14 cellular contexts compared by ENCODE assay signal in the genomic region with DNA sequence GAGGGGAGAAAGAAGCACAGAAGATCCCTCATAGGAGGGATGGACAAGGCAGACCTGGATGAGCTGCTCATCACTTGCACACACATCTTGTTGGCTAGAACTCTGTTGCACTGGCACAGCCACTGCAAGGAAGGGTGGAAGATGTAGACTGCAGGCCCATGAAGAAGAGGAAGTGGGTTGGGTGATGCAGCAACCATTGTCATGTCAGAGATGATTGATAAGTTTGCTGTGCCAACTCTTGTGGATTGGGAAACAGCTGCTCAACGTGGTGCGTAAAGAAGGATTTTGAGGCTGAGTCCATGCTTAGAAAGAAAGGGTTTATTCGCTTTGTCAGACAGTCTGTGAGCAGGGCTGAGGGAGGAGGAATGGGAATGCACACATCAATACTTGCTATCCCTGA.
DNase-seq lines count a peak whose midpoint lies in the region; TF ChIP-seq lines count a peak whose summit lies in the region.
"Had no signal": no experiment of that assay in that cellular context is flagged by ENCODE, and none has a peak within 500 bp of the region (broad histone marks: within the 10 kb centered on the region; RNA-seq: fewer than 3 reads in every experiment).

No MANE protein-coding gene starts in this region.

- WGBS in H9 (ENCODE audit: extremely low coverage, insufficient read length, low lambda C conversion rate) = no CpG with 5 or more reads among the region's 3 CpGs

- intact Hi-C loops in OCI-LY7 (cut with micrococcal nuclease; ENCODE audit: unreplicated experiment) = no loop called here

- no peaks in the 10 kb centered on the region for H3K79me2 ChIP-seq in H9 (ENCODE audit: insufficient read depth, low read length)
- H3K79me2 ChIP-seq in OCI-LY7 (ENCODE audit: insufficient read depth, low read depth, low read length) = no peaks in the 10 kb centered on the region

- H3K4me2 ChIP-seq in H9 (ENCODE audit: insufficient read depth, insufficient read length, low read length) (no peak overlapping the region), OCI-LY7 (ENCODE audit: low read length) (no peak overlapping the region)

- H3K4me1 ChIP-seq in H9 (ENCODE audit: insufficient read depth, low read length) (no peaks in the 10 kb centered on the region), OCI-LY7 (ENCODE audit: insufficient read depth, low read length, poor library complexity, severe bottlenecking) (no peaks in the 10 kb centered on the region)
- H3K4me1 ChIP-seq: Peyer's patch had no signal

- H4K5ac ChIP-seq in H9 (ENCODE audit: insufficient read length, low read depth, low read length) = no peak overlapping the region

- DNase-seq in DMS153 (lab: John Stamatoyannopoulos, UW) (peak; percentile 18), DMS153 treated with DMSO at 0.1 percent for 48 hours (lab: John Stamatoyannopoulos, UW; ENCODE audit: unreplicated experiment) (no peak), H9 (no peak), NCI-H2029 treated with DMSO at 0.1 percent for 48 hours (lab: John Stamatoyannopoulos, UW) (peak; percentile 40), SHP77 treated with DMSO at 0.1 percent for 48 hours (lab: John Stamatoyannopoulos, UW) (peak; percentile 37), RPMI8226 (no peak), T-helper 2 cell (no peak), OCI-LY7 (ENCODE audit: low spot score) (no peak)
- DNase-seq: KG1, NCI-H1436, NCI-H524, Peyer's patch had no signal

- H3K4me3 ChIP-seq in OCI-LY7 (ENCODE audit: low read depth, low read length, poor library complexity, severe bottlenecking) = no peak overlapping the region
- H3K4me3 ChIP-seq: Peyer's patch had no signal

- H2BK12ac ChIP-seq in H9 (ENCODE audit: insufficient read length, low read depth, low read length) = no peak overlapping the region

- no peak for TF ChIP-seq CTCF in H9 (conservative IDR thresholded peaks at IDR 0.05)
- no peak for TF ChIP-seq CTCF in OCI-LY7 (conservative IDR thresholded peaks at IDR 0.05; ENCODE audit: low read length)

- no peak overlapping the region for H3K27ac Mint-ChIP-seq in H9
- H3K27ac Mint-ChIP-seq: T-helper 2 cell treated with Interferon-gamma antibody and Interleukin-4, amounts not matched to agents 5 μg/mL and 100 μg/mL, for 36 hours had no signal

- no peaks in the 10 kb centered on the region for H3K36me3 ChIP-seq in OCI-LY7 (ENCODE audit: insufficient read depth, low read length)
- H3K36me3 ChIP-seq: Peyer's patch had no signal

- no peak overlapping the region for H3K23ac ChIP-seq in H9 (ENCODE audit: insufficient read length, low read depth, low read length)

- no TSS peak for BruUV-seq in OCI-LY7 (replicated peaks; lab: Mats Ljungman, UMichigan)

- H3K9me2 ChIP-seq in OCI-LY7 (ENCODE audit: insufficient read depth, low read length) = no peaks in the 10 kb centered on the region

- H3T11ph ChIP-seq in H9 (ENCODE audit: low read length) = no peak overlapping the region

- no peak overlapping the region for H2AFZ ChIP-seq in H9 (ENCODE audit: low read length)
- no peak overlapping the region for H2AFZ ChIP-seq in OCI-LY7 (ENCODE audit: low read length)

- H2BK120ac ChIP-seq in H9 (ENCODE audit: low read depth, low read length, poor library complexity, severe bottlenecking) = no peak overlapping the region

- H2AK5ac ChIP-seq in H9 (ENCODE audit: insufficient read length, low read length) = no peak overlapping the region

- H3K18ac ChIP-seq in H9 (ENCODE audit: insufficient read length, low read depth, low read length) = peak overlapping the region; percentile 54

- H2BK5ac ChIP-seq in H9 (ENCODE audit: insufficient read length, low read length) = no peak overlapping the region

- H3K14ac ChIP-seq in H9 (ENCODE audit: insufficient read depth, low read length) = no peak overlapping the region

- no peaks in the 10 kb centered on the region for H3K23me2 ChIP-seq in H9 (ENCODE audit: insufficient read length, low read depth, low read length, poor library complexity, severe bottlenecking)

- H3K9me3 ChIP-seq in H9 (ENCODE audit: control insufficient read depth, low read depth, low read length) (no peaks in the 10 kb centered on the region), OCI-LY7 (ENCODE audit: low read length) (no peaks in the 10 kb centered on the region)
- H3K9me3 ChIP-seq: Peyer's patch had no signal

- no peak overlapping the region for H3K4me3 Mint-ChIP-seq in H9
- H3K4me3 Mint-ChIP-seq: T-helper 2 cell treated with Interferon-gamma antibody and Interleukin-4, amounts not matched to agents 5 μg/mL and 100 μg/mL, for 36 hours had no signal

- no peaks in the 10 kb centered on the region; a peak in 1 of 7 replicates for H3K36me3 Mint-ChIP-seq in H9 (ENCODE audit: insufficient read depth in 1 of 3, low read depth in 3 of 3)

- no peak overlapping the region for H3K9ac ChIP-seq in H9 (ENCODE audit: extremely low read depth, insufficient read length, low read length)

- peaks cover 3 to 6% of the 10 kb centered on the region in 2 experiments; a peak in 3 of 4 replicates for H3K4me1 Mint-ChIP-seq in H9

- H3K27me3 ChIP-seq in H9 (ENCODE audit: insufficient read depth, low read length) = no peaks in the 10 kb centered on the region
- H3K27me3 ChIP-seq: Peyer's patch had no signal

- no peak overlapping the region for H2BK15ac ChIP-seq in H9 (ENCODE audit: low read depth, low read length)

- no peak overlapping the region for H2BK20ac ChIP-seq in H9 (ENCODE audit: low read depth, low read length, poor library complexity, severe bottlenecking)

- no peak overlapping the region for H4K91ac ChIP-seq in H9 (ENCODE audit: insufficient read length, low read depth, low read length)

- no peaks in the 10 kb centered on the region for H4K20me1 ChIP-seq in H9 (ENCODE audit: control insufficient read depth, insufficient read depth, insufficient read length)
- H4K20me1 ChIP-seq in OCI-LY7 (ENCODE audit: insufficient read depth, low read length) = no peaks in the 10 kb centered on the region

- H3K9me3 Mint-ChIP-seq in H9 = peaks cover 2 to 4% of the 10 kb centered on the region in 2 experiments; a peak in 1 of 5 replicates
- H3K9me3 Mint-ChIP-seq: T-helper 2 cell treated with Interferon-gamma antibody and Interleukin-4, amounts not matched to agents 5 μg/mL and 100 μg/mL, for 36 hours had no signal

- H4K8ac ChIP-seq in H9 (replicated peaks; ENCODE audit: insufficient read length, low read depth, low read length) = no peak overlapping the region

- POLR2A ChIA-PET in OCI-LY7 (lab: Charles Lee) = no interaction called here

- no peak overlapping the region for H3K4ac ChIP-seq in H9 (ENCODE audit: low read depth, low read length)

- H3K27me3 Mint-ChIP-seq in H9 (ENCODE audit: low read depth) = peaks cover 2% of the 10 kb centered on the region

- no peaks in the 10 kb centered on the region for H3K79me1 ChIP-seq in H9 (ENCODE audit: insufficient read depth, low read depth, low read length, poor library complexity, severe bottlenecking)

- no peak overlapping the region for H3K56ac ChIP-seq in H9 (ENCODE audit: insufficient read length, low read depth, low read length)

- H3K27ac ChIP-seq in H9 (ENCODE audit: insufficient read length, low read depth, low read length) (no peak overlapping the region), OCI-LY7 (ENCODE audit: low read depth, low read length, poor library complexity, severe bottlenecking) (no peak overlapping the region)
- H3K27ac ChIP-seq: 22Rv1, Peyer's patch had no signal

- CTCF ChIA-PET in OCI-LY7 (lab: Charles Lee; ENCODE audit: unreplicated experiment) = no interaction called here

Comparison
In these comparisons a context has a peak if more than half of its experiments do, and no peak if none do; other contexts are left out.
1. DNase-seq: peak in DMS153 (single experiment), NCI-H2029 treated with DMSO at 0.1 percent for 48 hours (single experiment) and SHP77 treated with DMSO at 0.1 percent for 48 hours (single experiment); none in DMS153 treated with DMSO at 0.1 percent for 48 hours (single experiment), H9 (single experiment), RPMI8226 (single experiment), T-helper 2 cell (0 of 5) and OCI-LY7 (single experiment).